ENCODE assay signal across 21 cellular contexts in the genomic region with DNA sequence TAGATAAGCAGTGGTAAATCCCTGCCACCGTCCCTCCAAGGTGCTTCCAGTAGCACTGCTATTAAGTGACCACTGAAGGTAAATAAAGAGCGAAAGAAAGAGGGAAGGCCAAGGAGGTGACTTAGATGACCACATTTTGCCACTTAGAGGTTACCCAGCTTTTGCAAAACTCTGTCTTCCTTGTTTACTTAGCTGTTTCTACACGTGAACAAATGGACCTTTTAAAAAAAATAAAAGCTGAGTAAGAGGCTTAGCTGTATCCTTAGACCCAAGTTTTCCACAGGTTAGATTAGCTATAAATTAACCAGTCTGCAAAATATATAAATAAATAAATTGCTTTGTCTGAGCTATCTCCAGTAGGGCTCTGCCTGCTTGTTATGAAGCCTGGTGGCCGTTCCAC.
"Had no signal": no experiment of that assay in that cellular context is flagged by ENCODE, and none has a peak within 500 bp of the region (broad histone marks: within the 10 kb centered on the region; RNA-seq: fewer than 3 reads in every experiment).

No MANE protein-coding gene starts in this region.

- H3K4me3 ChIP-seq: coronary artery, gastroesophageal sphincter, left ventricle myocardium inferior, ovary, smooth muscle cell, stomach, suprapubic skin, tibial nerve had no signal

- H3K27ac ChIP-seq: coronary artery, gastroesophageal sphincter, left ventricle myocardium inferior, ovary, stomach, suprapubic skin, tibial nerve had no signal

- H3K4me2 ChIP-seq: smooth muscle cell had no signal

- H3K27me3 ChIP-seq: ovary, tibial nerve had no signal

- H3K4me3 Mint-ChIP-seq: activated CD4-positive, alpha-beta memory T cell treated with anti-CD3 and anti-CD28 coated beads, Interleukin-2, amount 10 ng/mL, durations not matched to agents 7 days and 5 days; activated CD4-positive, alpha-beta T cell treated with anti-CD3 and anti-CD28 coated beads, Interleukin-2, amount 10 ng/mL, durations not matched to agents 24 days and 14 days; activated naive CD4-positive, alpha-beta T cell treated with anti-CD3 and anti-CD28 coated beads, Interleukin-2, amount 10 ng/mL, durations not matched to agents 7 days and 5 days; activated T-cell treated with anti-CD3 and anti-CD28 coated beads, Interleukin-2, amount 50 U/mL, for 72 hours; mesothelial cell of epicardium; naive thymus-derived CD8-positive, alpha-beta T cell; stimulated activated memory B cell treated with anti-CD40 and anti-IgM and Interleukin-4, amounts not matched to agents 10 μg/mL and 1 μg/mL and 100 μg/mL, for 72 hours had no signal

- H3K9me3 ChIP-seq: ovary, suprapubic skin had no signal

- H3K36me3 Mint-ChIP-seq: activated naive CD4-positive, alpha-beta T cell treated with anti-CD3 and anti-CD28 coated beads, Interleukin-2, amount 10 ng/mL, durations not matched to agents 7 days and 5 days; mesothelial cell of epicardium; naive thymus-derived CD8-positive, alpha-beta T cell; stimulated activated memory B cell treated with anti-CD40 and anti-IgM and Interleukin-4, amounts not matched to agents 10 μg/mL and 1 μg/mL and 100 μg/mL, for 72 hours had no signal

- H3K36me3 ChIP-seq: gastroesophageal sphincter, left ventricle myocardium inferior, ovary, stomach, suprapubic skin, tibial nerve had no signal

- H3K9me3 Mint-ChIP-seq: activated CD4-positive, alpha-beta memory T cell treated with anti-CD3 and anti-CD28 coated beads, Interleukin-2, amount 10 ng/mL, durations not matched to agents 7 days and 5 days; activated CD4-positive, alpha-beta T cell treated with anti-CD3 and anti-CD28 coated beads, Interleukin-2, amount 10 ng/mL, durations not matched to agents 24 days and 14 days; activated naive CD4-positive, alpha-beta T cell treated with anti-CD3 and anti-CD28 coated beads, Interleukin-2, amount 10 ng/mL, durations not matched to agents 7 days and 5 days; activated T-cell treated with anti-CD3 and anti-CD28 coated beads, Interleukin-2, amount 50 U/mL, for 72 hours had no signal

- H3K4me1 ChIP-seq: gastroesophageal sphincter, left ventricle myocardium inferior, stomach, suprapubic skin, tibial nerve had no signal

- H3K27ac Mint-ChIP-seq: activated CD4-positive, alpha-beta memory T cell treated with anti-CD3 and anti-CD28 coated beads, Interleukin-2, amount 10 ng/mL, durations not matched to agents 7 days and 5 days; activated CD4-positive, alpha-beta T cell treated with anti-CD3 and anti-CD28 coated beads, Interleukin-2, amount 10 ng/mL, durations not matched to agents 24 days and 14 days; activated naive CD4-positive, alpha-beta T cell treated with anti-CD3 and anti-CD28 coated beads, Interleukin-2, amount 10 ng/mL, durations not matched to agents 7 days and 5 days; activated T-cell treated with anti-CD3 and anti-CD28 coated beads, Interleukin-2, amount 50 U/mL, for 72 hours; mesothelial cell of epicardium; naive thymus-derived CD8-positive, alpha-beta T cell; stimulated activated memory B cell treated with anti-CD40 and anti-IgM and Interleukin-4, amounts not matched to agents 10 μg/mL and 1 μg/mL and 100 μg/mL, for 72 hours had no signal

- DNase-seq: activated CD4-positive, alpha-beta memory T cell treated with anti-CD3 and anti-CD28 coated beads, Interleukin-2, amount 10 ng/mL, durations not matched to agents 7 days and 5 days; activated CD4-positive, alpha-beta T cell treated with anti-CD3 and anti-CD28 coated beads, Interleukin-2, amount 10 ng/mL, durations not matched to agents 24 days and 14 days; activated effector memory CD4-positive, alpha-beta T cell treated with anti-CD3 and anti-CD28 coated beads, Interleukin-2, amount 50 U/mL, for 16 hours; activated naive CD4-positive, alpha-beta T cell treated with anti-CD3 and anti-CD28 coated beads, Interleukin-2, amount 10 ng/mL, durations not matched to agents 7 days and 5 days; activated T-cell treated with anti-CD3 and anti-CD28 coated beads, Interleukin-2, amount 50 U/mL, for 72 hours; cerebellar nuclear complex; head of caudate nucleus; islet precursor cell; left ventricle myocardium inferior; naive thymus-derived CD8-positive, alpha-beta T cell; ovary; stimulated activated CD4-positive, alpha-beta T cell treated with anti-CD3 and anti-CD28 coated beads, Interleukin-15, amount 100 ng/mL, for 24 hours; stomach; T-helper 2 cell had no signal

- H3K4me1 Mint-ChIP-seq: activated CD4-positive, alpha-beta memory T cell treated with anti-CD3 and anti-CD28 coated beads, Interleukin-2, amount 10 ng/mL, durations not matched to agents 7 days and 5 days; activated CD4-positive, alpha-beta T cell treated with anti-CD3 and anti-CD28 coated beads, Interleukin-2, amount 10 ng/mL, durations not matched to agents 24 days and 14 days; activated naive CD4-positive, alpha-beta T cell treated with anti-CD3 and anti-CD28 coated beads, Interleukin-2, amount 10 ng/mL, durations not matched to agents 7 days and 5 days; naive thymus-derived CD8-positive, alpha-beta T cell; stimulated activated memory B cell treated with anti-CD40 and anti-IgM and Interleukin-4, amounts not matched to agents 10 μg/mL and 1 μg/mL and 100 μg/mL, for 72 hours had no signal
